Comparison of ENCODE assay signal across 24 cellular contexts in genomic region chr3:116340680-116341216, GRCh38.
DNase-seq lines count a peak whose midpoint lies in the region; ATAC-seq and TF ChIP-seq lines count a peak whose summit lies in the region.
"Had no signal": no experiment of that assay in that cellular context is flagged by ENCODE, and none has a peak within 500 bp of the region (broad histone marks: within the 10 kb centered on the region; RNA-seq: fewer than 3 reads in every experiment).

No MANE protein-coding gene starts in this region.

- H3K4me1 Mint-ChIP-seq in mesothelial cell of epicardium, result peaks cover 32% of the 10 kb centered on the region
- no peaks in the 10 kb centered on the region for H3K4me1 Mint-ChIP-seq in effector memory CD8-positive, alpha-beta T cell (ENCODE audit: low read depth in 2 of 2)
- H3K4me1 Mint-ChIP-seq: stimulated activated memory B cell treated with anti-CD40 and anti-IgM and Interleukin-4, amounts not matched to agents 10 μg/mL and 1 μg/mL and 100 μg/mL, for 72 hours had no signal

- H3K4me1 ChIP-seq in adipocyte (ENCODE audit: control insufficient read depth, insufficient read depth, low read length), result peaks cover 20% of the 10 kb centered on the region
- peaks cover 5% of the 10 kb centered on the region for H3K4me1 ChIP-seq in vagina
- no peaks in the 10 kb centered on the region for H3K4me1 ChIP-seq in body of pancreas
- H3K4me1 ChIP-seq: right lobe of liver had no signal

- no peak overlapping the region for H3K4me3 Mint-ChIP-seq in mesothelial cell of epicardium
- no peak overlapping the region for H3K4me3 Mint-ChIP-seq in effector memory CD8-positive, alpha-beta T cell
- H3K4me3 Mint-ChIP-seq: activated CD8-positive, alpha-beta T cell treated with anti-CD3 and anti-CD28 coated beads, Interleukin-2, amount 10 ng/mL, durations not matched to agents 7 days and 5 days; endodermal cell; stimulated activated memory B cell treated with anti-CD40 and anti-IgM and Interleukin-4, amounts not matched to agents 10 μg/mL and 1 μg/mL and 100 μg/mL, for 72 hours had no signal

- no peak for TF ChIP-seq CTCF in NB4 (IDR thresholded peaks at IDR 0.05; ENCODE audit: low read depth, low read length)
- no peak for TF ChIP-seq CTCF in mesothelial cell of epicardium (IDR thresholded peaks at IDR 0.05; ENCODE audit: unreplicated experiment)
- TF ChIP-seq CTCF in vagina (IDR thresholded peaks at IDR 0.05), result no peak
- TF ChIP-seq CTCF in body of pancreas (IDR thresholded peaks at IDR 0.05), result no peak

- WGBS in body of pancreas, 2 donors, result 36 to 54% methylated on average over 1 of the region's 1 CpG

- H3K27ac ChIP-seq in vagina (no peak overlapping the region), body of pancreas (no peak overlapping the region)
- H3K27ac ChIP-seq: esophagus muscularis mucosa, right lobe of liver had no signal

- no peak overlapping the region for H3K4me3 ChIP-seq in NB4 (ENCODE audit: low read depth, low read length)
- H3K4me3 ChIP-seq in adipocyte (ENCODE audit: low read length), result no peak overlapping the region
- no peak overlapping the region for H3K4me3 ChIP-seq in vagina
- H3K4me3 ChIP-seq in body of pancreas, result no peak overlapping the region
- H3K4me3 ChIP-seq: esophagus muscularis mucosa, right lobe of liver had no signal

- no peak overlapping the region for H3K9ac ChIP-seq in adipocyte (ENCODE audit: low read length)

- TF ChIP-seq POLR2A in NB4 (IDR thresholded peaks at IDR 0.05; ENCODE audit: extremely low read depth, insufficient read length) (no peak), vagina (IDR thresholded peaks at IDR 0.05) (no peak), body of pancreas (IDR thresholded peaks at IDR 0.05) (no peak)

- ATAC-seq in effector memory CD8-positive, alpha-beta T cell (replicated peaks), result no peak
- no peak for ATAC-seq in body of pancreas
- ATAC-seq: activated CD8-positive, alpha-beta T cell treated with anti-CD3 and anti-CD28 coated beads, Interleukin-2, amount 10 ng/mL, durations not matched to agents 7 days and 5 days; activated naive CD4-positive, alpha-beta T cell treated with anti-CD3 and anti-CD28 coated beads, Interleukin-2, amount 50 U/mL, for 72 hours; left lobe of liver; PC-3; right lobe of liver; stimulated activated memory B cell treated with anti-CD40 and anti-IgM and Interleukin-4, amounts not matched to agents 10 μg/mL and 1 μg/mL and 100 μg/mL, for 72 hours had no signal

- peak; percentile 9 for DNase-seq in GM04503 (ENCODE audit: low read depth)
- peak; percentile 3 for DNase-seq in NB4 (ENCODE audit: low read depth)
- peak; percentile 28 for DNase-seq in adipocyte (ENCODE audit: low read depth)
- no peak for DNase-seq in mesothelial cell of epicardium (ENCODE audit: low spot score in 2 of 2, unreplicated experiment in 2 of 2)
- DNase-seq in vagina (ENCODE audit: extremely low spot score in 2 of 2), result no peak
- DNase-seq in effector memory CD8-positive, alpha-beta T cell, result no peak
- no peak for DNase-seq in body of pancreas
- DNase-seq: activated CD4-positive, CD25-positive, alpha-beta regulatory T cell treated with anti-CD3 and anti-CD28 coated beads, Interleukin-2, amount 50 U/mL, for 72 hours; activated CD8-positive, alpha-beta T cell treated with anti-CD3 and anti-CD28 coated beads, Interleukin-2, amount 10 ng/mL, durations not matched to agents 7 days and 5 days; aorta; caudate nucleus; EL; endodermal cell; NCI-H1105 treated with DMSO at 0.1 percent for 48 hours; NCI-H1930; PC-3; right lobe of liver; stimulated activated CD4-positive, alpha-beta T cell treated with anti-CD3 and anti-CD28 coated beads, Interleukin-4, amount 100 ng/mL, for 4 hours had no signal

- intact Hi-C loops in vagina (cut with DNase I), result no loop called here
- intact Hi-C loops in body of pancreas (cut with DNase I), result no loop called here

- no peaks in the 10 kb centered on the region for H3K27me3 Mint-ChIP-seq in mesothelial cell of epicardium (ENCODE audit: low read depth)
- H3K27me3 Mint-ChIP-seq in effector memory CD8-positive, alpha-beta T cell, result no peaks in the 10 kb centered on the region
- H3K27me3 Mint-ChIP-seq: progenitor cell of endocrine pancreas; stimulated activated memory B cell treated with anti-CD40 and anti-IgM and Interleukin-4, amounts not matched to agents 10 μg/mL and 1 μg/mL and 100 μg/mL, for 72 hours had no signal

- H3K9me3 Mint-ChIP-seq in mesothelial cell of epicardium, result peaks cover 4% of the 10 kb centered on the region
- H3K9me3 Mint-ChIP-seq in effector memory CD8-positive, alpha-beta T cell, result peaks cover 6 to 7% of the 10 kb centered on the region in 2 donors
- H3K9me3 Mint-ChIP-seq: endodermal cell; stimulated activated memory B cell treated with anti-CD40 and anti-IgM and Interleukin-4, amounts not matched to agents 10 μg/mL and 1 μg/mL and 100 μg/mL, for 72 hours had no signal

- H3K27me3 ChIP-seq in adipocyte (replicated peaks; ENCODE audit: control insufficient read depth, insufficient read depth, low read length) (no peaks in the 10 kb centered on the region), vagina (no peaks in the 10 kb centered on the region), body of pancreas (no peaks in the 10 kb centered on the region)
- H3K27me3 ChIP-seq: esophagus muscularis mucosa, right lobe of liver had no signal

- H3K9me3 ChIP-seq in adipocyte (ENCODE audit: control insufficient read depth, low read length) (no peaks in the 10 kb centered on the region), vagina (no peaks in the 10 kb centered on the region), body of pancreas (no peaks in the 10 kb centered on the region)
- H3K9me3 ChIP-seq: esophagus muscularis mucosa had no signal

- H3K36me3 ChIP-seq in adipocyte (ENCODE audit: control insufficient read depth, insufficient read depth, low read length, severe bottlenecking) (no peaks in the 10 kb centered on the region), vagina (no peaks in the 10 kb centered on the region), body of pancreas (replicated peaks in 1 of 2; ENCODE audit: insufficient read depth in 1 of 2, low read depth in 2 of 2) (no peaks in the 10 kb centered on the region)
- H3K36me3 ChIP-seq: esophagus muscularis mucosa, right lobe of liver had no signal

- no peaks in the 10 kb centered on the region for H3K36me3 Mint-ChIP-seq in mesothelial cell of epicardium
- no peaks in the 10 kb centered on the region for H3K36me3 Mint-ChIP-seq in effector memory CD8-positive, alpha-beta T cell (ENCODE audit: insufficient read depth)
- H3K36me3 Mint-ChIP-seq: activated naive CD4-positive, alpha-beta T cell treated with anti-CD3 and anti-CD28 coated beads, Interleukin-2, amount 50 U/mL, for 72 hours; stimulated activated memory B cell treated with anti-CD40 and anti-IgM and Interleukin-4, amounts not matched to agents 10 μg/mL and 1 μg/mL and 100 μg/mL, for 72 hours had no signal

- H3K27ac Mint-ChIP-seq in mesothelial cell of epicardium, result peak overlapping the region; percentile 3
- H3K27ac Mint-ChIP-seq in effector memory CD8-positive, alpha-beta T cell, result no peak overlapping the region
- H3K27ac Mint-ChIP-seq: activated CD8-positive, alpha-beta T cell treated with anti-CD3 and anti-CD28 coated beads, Interleukin-2, amount 10 ng/mL, durations not matched to agents 7 days and 5 days; activated naive CD4-positive, alpha-beta T cell treated with anti-CD3 and anti-CD28 coated beads, Interleukin-2, amount 50 U/mL, for 72 hours; activated T-helper 2 cell treated with anti-CD3 and anti-CD28 coated beads, Interferon-gamma antibody, Interleukin-2, Interleukin-4, amounts not matched to agents 10 μg/mL and 5 μg/mL and 100 μg/mL, durations not matched to agents 14 hours and 24 hours and 36 hours; endodermal cell; progenitor cell of endocrine pancreas; stimulated activated memory B cell treated with anti-CD40 and anti-IgM and Interleukin-4, amounts not matched to agents 10 μg/mL and 1 μg/mL and 100 μg/mL, for 72 hours had no signal

Comparison
In these comparisons a context has a peak if more than half of its experiments do, and no peak if none do; other contexts are left out.
1. DNase-seq: peak in GM04503 (single experiment), NB4 (single experiment) and adipocyte (single experiment); none in mesothelial cell of epicardium (0 of 2), vagina (0 of 2), effector memory CD8-positive, alpha-beta T cell (0 of 3) and body of pancreas (0 of 4).